8 cellular contexts compared by ENCODE assay signal in genomic region chr14:103332143-103332919, GRCh38. TPM values are rescaled to one million over a fixed set of nuclear protein-coding genes. Genes with fewer than 3 reads are reported as not detected.
DNase-seq lines count a peak whose midpoint lies in the region; ATAC-seq and TF ChIP-seq lines count a peak whose summit lies in the region.

No MANE protein-coding gene starts in this region.

- ATAC-seq in activated naive CD8-positive, alpha-beta T cell treated with anti-CD3 and anti-CD28 coated beads, Interleukin-2, amount 10 ng/mL, durations not matched to agents 7 days and 5 days (ENCODE audit: low read depth) = no peak

- peak overlapping the region; percentile 94 for H3K4me2 ChIP-seq in BLaER1

- peaks cover 22% of the 10 kb centered on the region for H3K36me3 ChIP-seq in BLaER1

- H3K4me3 ChIP-seq in BLaER1 = peak overlapping the region; percentile 96; the same call in 1 of the 2 replicates

- H3K9me3 Mint-ChIP-seq in activated naive CD8-positive, alpha-beta T cell treated with anti-CD3 and anti-CD28 coated beads, Interleukin-2, amount 10 ng/mL, durations not matched to agents 7 days and 5 days = no peaks in the 10 kb centered on the region
- no peaks in the 10 kb centered on the region for H3K9me3 Mint-ChIP-seq in mesothelial cell of epicardium

- peaks cover 52% of the 10 kb centered on the region for H3K4me1 ChIP-seq in BLaER1

- no peak for TF ChIP-seq CTCF in mesothelial cell of epicardium (IDR thresholded peaks at IDR 0.05; ENCODE audit: unreplicated experiment)

- peaks cover 29% of the 10 kb centered on the region for H4K20me1 ChIP-seq in BLaER1

- H3K4me3 Mint-ChIP-seq in activated naive CD8-positive, alpha-beta T cell treated with anti-CD3 and anti-CD28 coated beads, Interleukin-2, amount 10 ng/mL, durations not matched to agents 7 days and 5 days = peak overlapping the region; percentile 51
- H3K4me3 Mint-ChIP-seq in mesothelial cell of epicardium = peak overlapping the region; percentile 83

- peaks cover 22% of the 10 kb centered on the region for H3K36me3 Mint-ChIP-seq in activated naive CD8-positive, alpha-beta T cell treated with anti-CD3 and anti-CD28 coated beads, Interleukin-2, amount 10 ng/mL, durations not matched to agents 7 days and 5 days
- peaks cover 17% of the 10 kb centered on the region for H3K36me3 Mint-ChIP-seq in mesothelial cell of epicardium

- H3K9ac ChIP-seq in BLaER1 = peak overlapping the region; percentile 96; the same call in 1 of the 2 replicates

- H3K27ac Mint-ChIP-seq in activated naive CD8-positive, alpha-beta T cell treated with anti-CD3 and anti-CD28 coated beads, Interleukin-2, amount 10 ng/mL, durations not matched to agents 7 days and 5 days = peak overlapping the region; percentile 65
- H3K27ac Mint-ChIP-seq in mesothelial cell of epicardium = peak overlapping the region; percentile 98

- DNase-seq in KBM-7 (peak; percentile 31), mesothelial cell of epicardium (ENCODE audit: low spot score in 2 of 2, unreplicated experiment in 2 of 2) (no peak), T1000 (lab: John Stamatoyannopoulos, UW) (no peak), NCI-H446 (lab: John Stamatoyannopoulos, UW) (no peak), amniotic stem cell (lab: John Stamatoyannopoulos, UW) (no peak)
- no peak for DNase-seq in activated naive CD8-positive, alpha-beta T cell treated with anti-CD3 and anti-CD28 coated beads, Interleukin-2, amount 10 ng/mL, durations not matched to agents 7 days and 5 days
- no peak for DNase-seq in activated effector memory CD4-positive, alpha-beta T cell treated with Interleukin-2 at 50 U/mL for 16 hours

- in situ Hi-C loops in KBM-7 (cut with MboI; ENCODE audit: low pct_unique_long_range_greater_than_20kb, low sequenced_read_pairs) = no loop called here

- peaks cover 16% of the 10 kb centered on the region for H3K4me1 Mint-ChIP-seq in activated naive CD8-positive, alpha-beta T cell treated with anti-CD3 and anti-CD28 coated beads, Interleukin-2, amount 10 ng/mL, durations not matched to agents 7 days and 5 days
- peaks cover 31% of the 10 kb centered on the region for H3K4me1 Mint-ChIP-seq in mesothelial cell of epicardium

- H3K27ac ChIP-seq in BLaER1 = peak overlapping the region; percentile 99; the same call in 1 of the 2 replicates

- no peaks in the 10 kb centered on the region for H3K9me3 ChIP-seq in BLaER1

- H3K27me3 ChIP-seq in BLaER1 = no peaks in the 10 kb centered on the region

- POLR2A ChIA-PET in activated naive CD8-positive, alpha-beta T cell treated with anti-CD3 and anti-CD28 coated beads, Interleukin-2, amount 10 ng/mL, durations not matched to agents 7 days and 5 days (lab: Charles Lee) = interaction anchor here (0.6 to 0.7 kb wide), 2 partner anchors 62 to 1184 kb away, joined by 3 to 4 read pairs; no protein-coding TSS in a partner anchor

- peaks cover 2% of the 10 kb centered on the region for H3K27me3 Mint-ChIP-seq in activated naive CD8-positive, alpha-beta T cell treated with anti-CD3 and anti-CD28 coated beads, Interleukin-2, amount 10 ng/mL, durations not matched to agents 7 days and 5 days
- no peaks in the 10 kb centered on the region for H3K27me3 Mint-ChIP-seq in mesothelial cell of epicardium (ENCODE audit: low read depth)

RNA-seq across cellular contexts. Expression of gene EIF5, which starts 1.7 kb away (rescaled TPM):
- 100 to 1,000 TPM; 202 to 222 TPM for total RNA-seq in activated naive CD8-positive, alpha-beta T cell treated with anti-CD3 and anti-CD28 coated beads, Interleukin-2, amount 10 ng/mL, durations not matched to agents 7 days and 5 days
- 242 to 256 TPM (median 248 TPM) in 3 replicates for total RNA-seq in mesothelial cell of epicardium

RNA-seq across cellular contexts. Expression of gene MARK3, which starts 52.9 kb away (rescaled TPM):
- 10 to 100 TPM; 87.4 to 88.0 TPM for total RNA-seq in activated naive CD8-positive, alpha-beta T cell treated with anti-CD3 and anti-CD28 coated beads, Interleukin-2, amount 10 ng/mL, durations not matched to agents 7 days and 5 days
- total RNA-seq in mesothelial cell of epicardium = 122 to 125 TPM (median 125 TPM) in 3 replicates
